In the genomic region with DNA sequence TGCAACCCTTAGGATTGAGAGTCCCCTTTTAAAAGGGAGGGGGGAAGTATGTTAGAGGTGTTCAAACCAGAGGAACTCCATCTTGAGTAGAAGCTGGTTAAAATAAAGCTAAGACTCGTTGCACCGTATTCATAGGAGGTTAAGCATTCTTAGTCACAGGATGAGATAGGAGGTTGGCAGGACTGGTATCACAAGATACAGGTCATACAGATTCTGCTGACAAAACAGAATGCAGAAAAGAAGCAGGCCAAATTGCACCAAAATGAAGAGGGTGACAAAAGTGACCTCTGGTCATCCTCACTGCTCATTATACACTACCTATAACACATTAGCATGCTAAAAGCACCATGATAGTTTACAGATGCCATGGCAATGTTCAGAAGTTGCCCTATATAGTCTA, we compare ENCODE assay signal across 17 cellular contexts.
"Had no signal": no experiment of that assay in that cellular context is flagged by ENCODE, and none has a peak within 500 bp of the region (broad histone marks: within the 10 kb centered on the region; RNA-seq: fewer than 3 reads in every experiment).

No MANE protein-coding gene starts in this region.

- ATAC-seq: activated CD8-positive, alpha-beta T cell treated with anti-CD3 and anti-CD28 coated beads, Interleukin-2, amount 10 ng/mL, durations not matched to agents 7 days and 5 days; activated naive CD4-positive, alpha-beta T cell treated with anti-CD3 and anti-CD28 coated beads, Interleukin-2, amount 50 U/mL, for 72 hours; T-helper 17 cell; upper lobe of right lung; WTC11 had no signal

- H3K27ac Mint-ChIP-seq: activated CD8-positive, alpha-beta T cell treated with anti-CD3 and anti-CD28 coated beads, Interleukin-2, amount 10 ng/mL, durations not matched to agents 7 days and 5 days; activated naive CD4-positive, alpha-beta T cell treated with anti-CD3 and anti-CD28 coated beads, Interleukin-2, amount 50 U/mL, for 72 hours; nephron; T-helper 17 cell; WTC11 had no signal

- H3K36me3 ChIP-seq: left ventricle myocardium inferior, right atrium auricular region, thoracic aorta, upper lobe of right lung had no signal

- H3K4me3 ChIP-seq: left ventricle myocardium inferior, right atrium auricular region, thoracic aorta, upper lobe of right lung had no signal

- H3K27ac ChIP-seq: left ventricle myocardium inferior, right atrium auricular region, thoracic aorta, upper lobe of right lung had no signal

- H3K4me1 ChIP-seq: left ventricle myocardium inferior, right atrium auricular region, upper lobe of right lung had no signal

- DNase-seq: activated CD4-positive, alpha-beta T cell treated with anti-CD3 and anti-CD28 coated beads for 48 hours; activated CD8-positive, alpha-beta memory T cell treated with anti-CD3 and anti-CD28 coated beads, Interleukin-2, amount 50 U/mL, for 4 hours; activated CD8-positive, alpha-beta T cell treated with anti-CD3 and anti-CD28 coated beads, Interleukin-2, amount 10 ng/mL, durations not matched to agents 7 days and 5 days; activated gamma-delta T cell; activated T-cell treated with anti-CD3 and anti-CD28 coated beads, Interleukin-2, amount 50 U/mL, for 48 hours; amniotic stem cell; hippocampal formation; left ventricle myocardium inferior; nucleus accumbens; small intestine; T-helper 17 cell; upper lobe of right lung had no signal

- H3K27me3 ChIP-seq: right atrium auricular region, upper lobe of right lung had no signal

- H3K4me1 Mint-ChIP-seq: T-helper 17 cell had no signal

- H3K27me3 Mint-ChIP-seq: T-helper 17 cell had no signal

- H3K4me3 Mint-ChIP-seq: activated CD8-positive, alpha-beta T cell treated with anti-CD3 and anti-CD28 coated beads, Interleukin-2, amount 10 ng/mL, durations not matched to agents 7 days and 5 days; nephron; T-helper 17 cell; WTC11 had no signal

- H3K9me3 ChIP-seq: right atrium auricular region, thoracic aorta, upper lobe of right lung had no signal
